1 cellular context compared by ENCODE assay signal in the genomic region with DNA sequence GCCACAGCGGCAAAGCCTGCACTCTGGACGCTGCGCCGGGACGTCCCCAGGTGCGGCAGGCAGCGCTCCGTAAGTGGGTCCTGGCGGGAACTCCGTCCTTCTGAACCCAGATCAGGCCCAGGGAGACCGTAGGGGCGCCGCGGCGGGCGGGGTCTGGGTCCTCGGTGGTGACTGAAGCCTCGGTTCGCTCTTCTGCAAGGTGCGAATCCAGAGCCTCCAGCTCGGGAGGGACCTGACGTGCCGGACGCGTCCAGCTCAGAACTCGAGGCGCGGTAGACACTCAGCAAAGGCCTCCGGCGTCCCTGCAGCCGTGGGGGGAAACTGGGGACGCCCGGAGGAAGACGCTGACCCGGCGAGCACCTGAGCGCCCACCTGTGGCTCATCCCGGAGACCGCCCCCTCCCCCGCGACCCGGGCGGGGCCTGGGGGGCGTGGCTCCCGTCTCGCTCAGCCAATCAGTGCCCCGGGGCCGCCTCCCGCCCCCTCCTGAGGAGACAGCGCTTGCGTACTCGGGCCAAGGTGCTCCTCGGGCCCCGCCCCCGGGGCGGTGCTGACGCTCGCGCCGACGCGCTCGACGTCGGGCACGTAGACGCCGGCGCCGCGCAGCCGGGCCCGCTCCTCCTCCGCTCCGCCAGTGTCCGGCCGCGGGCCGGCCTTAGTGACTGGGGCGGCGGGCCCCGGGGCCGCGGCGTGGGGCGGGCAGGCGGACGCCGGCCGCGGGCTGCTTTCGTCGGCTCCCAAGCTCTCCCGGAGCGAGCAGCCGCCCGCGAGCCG.
TF ChIP-seq lines count a peak whose summit lies in the region.

TSS of gene PPFIA1 (plus strand) at position 587 of the 773 bp plus-strand sequence. CDS start 1,483 bp downstream, outside the sequence.

TF ChIP-seq in K562, 482 proteins besides CTCF, POLR2A, EP300 and RAD21 (continued from another document):
- TF ChIP-seq, protein P1, sequence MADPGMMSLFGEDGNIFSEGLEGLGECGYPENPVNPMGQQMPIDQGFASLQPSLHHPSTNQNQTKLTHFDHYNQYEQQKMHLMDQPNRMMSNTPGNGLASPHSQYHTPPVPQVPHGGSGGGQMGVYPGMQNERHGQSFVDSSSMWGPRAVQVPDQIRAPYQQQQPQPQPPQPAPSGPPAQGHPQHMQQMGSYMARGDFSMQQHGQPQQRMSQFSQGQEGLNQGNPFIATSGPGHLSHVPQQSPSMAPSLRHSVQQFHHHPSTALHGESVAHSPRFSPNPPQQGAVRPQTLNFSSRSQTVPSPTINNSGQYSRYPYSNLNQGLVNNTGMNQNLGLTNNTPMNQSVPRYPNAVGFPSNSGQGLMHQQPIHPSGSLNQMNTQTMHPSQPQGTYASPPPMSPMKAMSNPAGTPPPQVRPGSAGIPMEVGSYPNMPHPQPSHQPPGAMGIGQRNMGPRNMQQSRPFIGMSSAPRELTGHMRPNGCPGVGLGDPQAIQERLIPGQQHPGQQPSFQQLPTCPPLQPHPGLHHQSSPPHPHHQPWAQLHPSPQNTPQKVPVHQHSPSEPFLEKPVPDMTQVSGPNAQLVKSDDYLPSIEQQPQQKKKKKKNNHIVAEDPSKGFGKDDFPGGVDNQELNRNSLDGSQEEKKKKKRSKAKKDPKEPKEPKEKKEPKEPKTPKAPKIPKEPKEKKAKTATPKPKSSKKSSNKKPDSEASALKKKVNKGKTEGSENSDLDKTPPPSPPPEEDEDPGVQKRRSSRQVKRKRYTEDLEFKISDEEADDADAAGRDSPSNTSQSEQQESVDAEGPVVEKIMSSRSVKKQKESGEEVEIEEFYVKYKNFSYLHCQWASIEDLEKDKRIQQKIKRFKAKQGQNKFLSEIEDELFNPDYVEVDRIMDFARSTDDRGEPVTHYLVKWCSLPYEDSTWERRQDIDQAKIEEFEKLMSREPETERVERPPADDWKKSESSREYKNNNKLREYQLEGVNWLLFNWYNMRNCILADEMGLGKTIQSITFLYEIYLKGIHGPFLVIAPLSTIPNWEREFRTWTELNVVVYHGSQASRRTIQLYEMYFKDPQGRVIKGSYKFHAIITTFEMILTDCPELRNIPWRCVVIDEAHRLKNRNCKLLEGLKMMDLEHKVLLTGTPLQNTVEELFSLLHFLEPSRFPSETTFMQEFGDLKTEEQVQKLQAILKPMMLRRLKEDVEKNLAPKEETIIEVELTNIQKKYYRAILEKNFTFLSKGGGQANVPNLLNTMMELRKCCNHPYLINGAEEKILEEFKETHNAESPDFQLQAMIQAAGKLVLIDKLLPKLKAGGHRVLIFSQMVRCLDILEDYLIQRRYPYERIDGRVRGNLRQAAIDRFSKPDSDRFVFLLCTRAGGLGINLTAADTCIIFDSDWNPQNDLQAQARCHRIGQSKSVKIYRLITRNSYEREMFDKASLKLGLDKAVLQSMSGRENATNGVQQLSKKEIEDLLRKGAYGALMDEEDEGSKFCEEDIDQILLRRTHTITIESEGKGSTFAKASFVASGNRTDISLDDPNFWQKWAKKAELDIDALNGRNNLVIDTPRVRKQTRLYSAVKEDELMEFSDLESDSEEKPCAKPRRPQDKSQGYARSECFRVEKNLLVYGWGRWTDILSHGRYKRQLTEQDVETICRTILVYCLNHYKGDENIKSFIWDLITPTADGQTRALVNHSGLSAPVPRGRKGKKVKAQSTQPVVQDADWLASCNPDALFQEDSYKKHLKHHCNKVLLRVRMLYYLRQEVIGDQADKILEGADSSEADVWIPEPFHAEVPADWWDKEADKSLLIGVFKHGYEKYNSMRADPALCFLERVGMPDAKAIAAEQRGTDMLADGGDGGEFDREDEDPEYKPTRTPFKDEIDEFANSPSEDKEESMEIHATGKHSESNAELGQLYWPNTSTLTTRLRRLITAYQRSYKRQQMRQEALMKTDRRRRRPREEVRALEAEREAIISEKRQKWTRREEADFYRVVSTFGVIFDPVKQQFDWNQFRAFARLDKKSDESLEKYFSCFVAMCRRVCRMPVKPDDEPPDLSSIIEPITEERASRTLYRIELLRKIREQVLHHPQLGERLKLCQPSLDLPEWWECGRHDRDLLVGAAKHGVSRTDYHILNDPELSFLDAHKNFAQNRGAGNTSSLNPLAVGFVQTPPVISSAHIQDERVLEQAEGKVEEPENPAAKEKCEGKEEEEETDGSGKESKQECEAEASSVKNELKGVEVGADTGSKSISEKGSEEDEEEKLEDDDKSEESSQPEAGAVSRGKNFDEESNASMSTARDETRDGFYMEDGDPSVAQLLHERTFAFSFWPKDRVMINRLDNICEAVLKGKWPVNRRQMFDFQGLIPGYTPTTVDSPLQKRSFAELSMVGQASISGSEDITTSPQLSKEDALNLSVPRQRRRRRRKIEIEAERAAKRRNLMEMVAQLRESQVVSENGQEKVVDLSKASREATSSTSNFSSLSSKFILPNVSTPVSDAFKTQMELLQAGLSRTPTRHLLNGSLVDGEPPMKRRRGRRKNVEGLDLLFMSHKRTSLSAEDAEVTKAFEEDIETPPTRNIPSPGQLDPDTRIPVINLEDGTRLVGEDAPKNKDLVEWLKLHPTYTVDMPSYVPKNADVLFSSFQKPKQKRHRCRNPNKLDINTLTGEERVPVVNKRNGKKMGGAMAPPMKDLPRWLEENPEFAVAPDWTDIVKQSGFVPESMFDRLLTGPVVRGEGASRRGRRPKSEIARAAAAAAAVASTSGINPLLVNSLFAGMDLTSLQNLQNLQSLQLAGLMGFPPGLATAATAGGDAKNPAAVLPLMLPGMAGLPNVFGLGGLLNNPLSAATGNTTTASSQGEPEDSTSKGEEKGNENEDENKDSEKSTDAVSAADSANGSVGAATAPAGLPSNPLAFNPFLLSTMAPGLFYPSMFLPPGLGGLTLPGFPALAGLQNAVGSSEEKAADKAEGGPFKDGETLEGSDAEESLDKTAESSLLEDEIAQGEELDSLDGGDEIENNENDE (IDR thresholded peaks at IDR 0.05; ENCODE audit: low read depth, low read length), result no peak
- TF ChIP-seq ZNF695 (CRISPR knock-in tag; IDR thresholded peaks at IDR 0.05) (no peak), RBM17 (IDR thresholded peaks at IDR 0.05; ENCODE audit: borderline replicate concordance, low read depth, low read length) (no peak), GMEB1 (CRISPR knock-in tag; IDR thresholded peaks at IDR 0.05) (peak; percentile 98), RBM25 (IDR thresholded peaks at IDR 0.05; ENCODE audit: low read depth, low read length, severe bottlenecking) (peak; percentile 96)
